In the genomic region with DNA sequence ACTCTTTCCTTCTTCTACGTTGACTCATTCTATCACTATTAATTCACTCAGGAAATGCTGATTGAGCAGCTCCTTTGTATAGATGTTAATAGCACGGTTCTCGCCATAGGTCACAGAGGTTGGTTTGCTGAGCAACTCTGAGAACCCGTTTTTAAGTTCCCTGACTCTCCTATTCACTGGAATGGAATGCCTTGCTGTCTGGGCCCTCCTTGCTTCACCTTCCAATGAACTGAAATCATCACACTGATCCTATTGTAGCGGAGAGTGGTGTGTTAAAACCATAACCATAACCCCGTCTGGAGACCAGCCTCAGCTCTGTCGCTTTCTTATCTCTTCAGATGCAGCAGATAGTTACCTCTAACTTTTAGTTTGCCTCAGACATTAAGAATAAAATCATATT, we compare ENCODE assay signal across 28 cellular contexts.
A peak's percentile ranks its signal among the peaks of the same experiment; 100 is the strongest.
DNase-seq lines count a peak whose midpoint lies in the region; ATAC-seq and TF ChIP-seq lines count a peak whose summit lies in the region.
"Had no signal": no experiment of that assay in that cellular context is flagged by ENCODE, and none has a peak within 500 bp of the region (broad histone marks: within the 10 kb centered on the region; RNA-seq: fewer than 3 reads in every experiment).

No MANE protein-coding gene starts in this region.

- H3K9me3 ChIP-seq in RWPE2 (ENCODE audit: severe bottlenecking) (peaks cover 2% of the 10 kb centered on the region), trophoblast cell (ENCODE audit: insufficient read depth, low read depth, low read length) (no peaks in the 10 kb centered on the region), testis (no peaks in the 10 kb centered on the region)
- H3K9me3 ChIP-seq: BE2C, colonic mucosa, Peyer's patch had no signal

- H2BK12ac ChIP-seq in trophoblast cell (ENCODE audit: low read length) = no peak overlapping the region

- TF ChIP-seq CTCF in GM23338 (conservative IDR thresholded peaks at IDR 0.05; ENCODE audit: low read depth in 2 of 2) = no peak
- TF ChIP-seq CTCF in RWPE2 (IDR thresholded peaks at IDR 0.05; ENCODE audit: poor library complexity, severe bottlenecking) = no peak
- TF ChIP-seq CTCF in testis (IDR thresholded peaks at IDR 0.05) = no peak

- H3K27me3 ChIP-seq in GM23338 (ENCODE audit: insufficient read depth) = no peaks in the 10 kb centered on the region
- peaks cover 2% of the 10 kb centered on the region for H3K27me3 ChIP-seq in RWPE2 (ENCODE audit: insufficient read depth, poor library complexity, severe bottlenecking)
- H3K27me3 ChIP-seq in trophoblast cell (ENCODE audit: insufficient read depth, low read length) = no peaks in the 10 kb centered on the region
- H3K27me3 ChIP-seq in testis = no peaks in the 10 kb centered on the region
- H3K27me3 ChIP-seq: BE2C, breast epithelium, colonic mucosa, Peyer's patch, spleen had no signal

- no peak overlapping the region for H2BK5ac ChIP-seq in trophoblast cell (ENCODE audit: low read depth, low read length, poor library complexity)

- H2AK5ac ChIP-seq in trophoblast cell (ENCODE audit: low read length) = no peak overlapping the region

- 0 out of 2 replicates have a peak overlapping the region, but pooled peaks have one; percentile 1 for H3K27ac ChIP-seq in GM23338 (ENCODE audit: low read depth)
- peak overlapping the region; percentile 85 for H3K27ac ChIP-seq in RWPE2 (ENCODE audit: poor library complexity, severe bottlenecking)
- H3K27ac ChIP-seq in trophoblast cell (ENCODE audit: low read depth, low read length) = peak overlapping the region; percentile 87
- H3K27ac ChIP-seq in testis = no peak overlapping the region
- H3K27ac ChIP-seq: breast epithelium, colonic mucosa, Peyer's patch, spleen had no signal

- peak overlapping the region; percentile 48 for H3K27ac Mint-ChIP-seq in GM23338
- H3K27ac Mint-ChIP-seq: natural killer cell treated with Interleukin-12 subunit alpha and Interleukin-12 subunit beta and Interleukin-15 and Interleukin-18, amount 100 ng/mL, for 72 hours; type B pancreatic cell had no signal

- H3K23ac ChIP-seq in trophoblast cell (ENCODE audit: low read length) = no peak overlapping the region

- no peak overlapping the region for H4K91ac ChIP-seq in trophoblast cell (ENCODE audit: low read depth, low read length)

- no peaks in the 10 kb centered on the region for H3K79me2 ChIP-seq in GM23338 (replicated peaks; ENCODE audit: insufficient read depth)
- H3K79me2 ChIP-seq in trophoblast cell (ENCODE audit: control insufficient read depth, insufficient read depth, low read length, poor library complexity) = no peaks in the 10 kb centered on the region

- H4K20me1 ChIP-seq in GM23338 (replicated peaks; ENCODE audit: insufficient read depth) = no peaks in the 10 kb centered on the region

- ATAC-seq in GM23338 (peak; percentile 91), RWPE2 (ENCODE audit: low read depth) (peak; percentile 99), HG03175 (IDR thresholded peaks at IDR 0.05; ENCODE audit: unreplicated experiment) (no peak), GM18519 (IDR thresholded peaks at IDR 0.05; ENCODE audit: low FRiP score, unreplicated experiment) (no peak)
- ATAC-seq: esophagus mucosa; left ventricle myocardium superior; natural killer cell treated with Interleukin-12 subunit alpha and Interleukin-12 subunit beta and Interleukin-15 and Interleukin-18, amount 100 ng/mL, for 72 hours had no signal

- no peak for TF ChIP-seq POLR2A in testis (IDR thresholded peaks at IDR 0.05)

- H3K4me2 ChIP-seq in GM23338 = no peak overlapping the region
- H3K4me2 ChIP-seq in trophoblast cell (ENCODE audit: low read length) = peak overlapping the region; percentile 44

- no peak overlapping the region for H4K8ac ChIP-seq in trophoblast cell (ENCODE audit: low read depth, low read length)

- peak; percentile 77 for DNase-seq in GM23338 (ENCODE audit: low spot score)
- DNase-seq in RWPE2 (ENCODE audit: low spot score) = no peak
- peak; percentile 67 for DNase-seq in iPS DF 19.7 (ENCODE audit: low read depth, low spot score)
- peak; percentile 31 to 67 for DNase-seq in trophoblast cell
- DNase-seq in testis = no peak
- no peak for DNase-seq in glomerular visceral epithelial cell (ENCODE audit: extremely low spot score)
- DNase-seq: activated CD4-positive, alpha-beta T cell treated with anti-CD3 and anti-CD28 coated beads, Interleukin-2, amount 50 U/mL, for 1 hour; activated naive CD4-positive, alpha-beta T cell treated with Interleukin-2 at 50 U/mL for 16 hours; BE2C; colonic mucosa; DMS153; effector CD8-positive, alpha-beta T cell; foreskin melanocyte; left ventricle myocardium superior; NCI-H1694 treated with DMSO at 0.1 percent for 48 hours; NCI-H2171; NCI-H524; NK-92 treated with Interleukin-12 subunit alpha and Interleukin-12 subunit beta, amount 100 ng/mL, for 24 hours; Peyer's patch; spleen; SW 1271; T-helper 9 cell had no signal

- no peak overlapping the region for H3K4me3 ChIP-seq in GM23338
- no peak overlapping the region for H3K4me3 ChIP-seq in RWPE2 (ENCODE audit: severe bottlenecking)
- no peak overlapping the region for H3K4me3 ChIP-seq in trophoblast cell (ENCODE audit: low read depth, low read length)
- H3K4me3 ChIP-seq in testis = no peak overlapping the region
- H3K4me3 ChIP-seq: breast epithelium, colonic mucosa, Peyer's patch, spleen had no signal

- no peak overlapping the region for H3K14ac ChIP-seq in trophoblast cell (ENCODE audit: low read length)

- H3K18ac ChIP-seq in trophoblast cell (ENCODE audit: low read length) = no peak overlapping the region

- WGBS in trophoblast cell (ENCODE audit: extremely low coverage, insufficient coverage, insufficient read length) = no CpG with 5 or more reads among the region's 7 CpGs
- 71 to 73% methylated on average over 7 of the region's 7 CpGs for WGBS in testis, 2 donors

- H3K36me3 Mint-ChIP-seq in GM23338 (ENCODE audit: low read depth) = no peaks in the 10 kb centered on the region
- H3K36me3 Mint-ChIP-seq: type B pancreatic cell had no signal

- H3K36me3 ChIP-seq in GM23338 (ENCODE audit: insufficient read depth) (no peaks in the 10 kb centered on the region), RWPE2 (ENCODE audit: low read depth) (no peaks in the 10 kb centered on the region), trophoblast cell (ENCODE audit: control insufficient read depth in 1 of 2, insufficient read depth in 2 of 2, low read length in 2 of 2) (no peaks in the 10 kb centered on the region), testis (ENCODE audit: low read depth, missing control alignments) (no peaks in the 10 kb centered on the region)
- H3K36me3 ChIP-seq: BE2C, breast epithelium, colonic mucosa, Peyer's patch, spleen had no signal

- peaks cover 7% of the 10 kb centered on the region for H3K79me1 ChIP-seq in trophoblast cell (ENCODE audit: low read length)

- no peaks in the 10 kb centered on the region for H3F3A ChIP-seq in GM23338 (replicated peaks; ENCODE audit: low read depth)

- H2AFZ ChIP-seq in GM23338 (no peak overlapping the region), trophoblast cell (ENCODE audit: insufficient read depth, low read length, poor library complexity) (no peak overlapping the region)

- peaks cover 1% of the 10 kb centered on the region for H3K27me3 Mint-ChIP-seq in GM23338 (ENCODE audit: insufficient read depth, low read depth, poor library complexity)
- H3K27me3 Mint-ChIP-seq: natural killer cell treated with Interleukin-12 subunit alpha and Interleukin-12 subunit beta and Interleukin-15 and Interleukin-18, amount 100 ng/mL, for 72 hours; type B pancreatic cell had no signal

- no peaks in the 10 kb centered on the region for H3K4me1 ChIP-seq in GM23338 (ENCODE audit: insufficient read depth)
- H3K4me1 ChIP-seq in RWPE2 (ENCODE audit: insufficient read depth, poor library complexity, severe bottlenecking) = peaks cover 10% of the 10 kb centered on the region
- peaks cover 0 to 4% of the 10 kb centered on the region in 2 experiments for H3K4me1 ChIP-seq in trophoblast cell (ENCODE audit: control insufficient read depth in 1 of 2, insufficient read depth in 2 of 2, low read length in 2 of 2)
- no peaks in the 10 kb centered on the region for H3K4me1 ChIP-seq in testis
- H3K4me1 ChIP-seq: BE2C, breast epithelium, colonic mucosa, Peyer's patch, spleen had no signal

- H3K9me2 ChIP-seq in GM23338 (ENCODE audit: insufficient read depth) = no peaks in the 10 kb centered on the region

- no peak overlapping the region for H3K4me3 Mint-ChIP-seq in GM23338
- H3K4me3 Mint-ChIP-seq: natural killer cell treated with Interleukin-12 subunit alpha and Interleukin-12 subunit beta and Interleukin-15 and Interleukin-18, amount 100 ng/mL, for 72 hours; type B pancreatic cell had no signal

- no peak overlapping the region for H4K12ac ChIP-seq in trophoblast cell (ENCODE audit: low read depth, low read length)

- H3K4me1 Mint-ChIP-seq in GM23338 = peaks cover 9% of the 10 kb centered on the region

- H3K9me3 Mint-ChIP-seq in GM23338 = peaks cover 3% of the 10 kb centered on the region; the same call in 1 of the 3 replicates
- H3K9me3 Mint-ChIP-seq: type B pancreatic cell had no signal

- H2BK120ac ChIP-seq in trophoblast cell (ENCODE audit: insufficient read depth, low read length, poor library complexity) = no peak overlapping the region

- intact Hi-C loops in testis (cut with DNase I; ENCODE audit: low total_unique reads) = no loop called here

- H3K4ac ChIP-seq in trophoblast cell (ENCODE audit: low read depth, low read length) = no peak overlapping the region

- no peak overlapping the region for H3K9ac ChIP-seq in trophoblast cell (ENCODE audit: low read length)

TF ChIP-seq in GM23338, 12 proteins besides CTCF, POLR2A, EP300 and RAD21 (continues in another document):
- TF ChIP-seq, protein P1, sequence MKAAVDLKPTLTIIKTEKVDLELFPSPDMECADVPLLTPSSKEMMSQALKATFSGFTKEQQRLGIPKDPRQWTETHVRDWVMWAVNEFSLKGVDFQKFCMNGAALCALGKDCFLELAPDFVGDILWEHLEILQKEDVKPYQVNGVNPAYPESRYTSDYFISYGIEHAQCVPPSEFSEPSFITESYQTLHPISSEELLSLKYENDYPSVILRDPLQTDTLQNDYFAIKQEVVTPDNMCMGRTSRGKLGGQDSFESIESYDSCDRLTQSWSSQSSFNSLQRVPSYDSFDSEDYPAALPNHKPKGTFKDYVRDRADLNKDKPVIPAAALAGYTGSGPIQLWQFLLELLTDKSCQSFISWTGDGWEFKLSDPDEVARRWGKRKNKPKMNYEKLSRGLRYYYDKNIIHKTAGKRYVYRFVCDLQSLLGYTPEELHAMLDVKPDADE (IDR thresholded peaks at IDR 0.05) = no peak

Comparison
In these comparisons a context has a peak if more than half of its experiments do, and no peak if none do; other contexts are left out.
1. ATAC-seq: peak in GM23338 (single experiment) and RWPE2 (single experiment); none in HG03175 (single experiment) and GM18519 (single experiment).
2. DNase-seq: peak in GM23338 (single experiment), iPS DF 19.7 (single experiment) and trophoblast cell (2 of 2); none in RWPE2 (single experiment), testis (single experiment) and glomerular visceral epithelial cell (single experiment).
3. H3K27ac ChIP-seq: peak in GM23338 (single experiment), RWPE2 (single experiment) and trophoblast cell (single experiment); none in testis (0 of 2).